In the genomic region with DNA sequence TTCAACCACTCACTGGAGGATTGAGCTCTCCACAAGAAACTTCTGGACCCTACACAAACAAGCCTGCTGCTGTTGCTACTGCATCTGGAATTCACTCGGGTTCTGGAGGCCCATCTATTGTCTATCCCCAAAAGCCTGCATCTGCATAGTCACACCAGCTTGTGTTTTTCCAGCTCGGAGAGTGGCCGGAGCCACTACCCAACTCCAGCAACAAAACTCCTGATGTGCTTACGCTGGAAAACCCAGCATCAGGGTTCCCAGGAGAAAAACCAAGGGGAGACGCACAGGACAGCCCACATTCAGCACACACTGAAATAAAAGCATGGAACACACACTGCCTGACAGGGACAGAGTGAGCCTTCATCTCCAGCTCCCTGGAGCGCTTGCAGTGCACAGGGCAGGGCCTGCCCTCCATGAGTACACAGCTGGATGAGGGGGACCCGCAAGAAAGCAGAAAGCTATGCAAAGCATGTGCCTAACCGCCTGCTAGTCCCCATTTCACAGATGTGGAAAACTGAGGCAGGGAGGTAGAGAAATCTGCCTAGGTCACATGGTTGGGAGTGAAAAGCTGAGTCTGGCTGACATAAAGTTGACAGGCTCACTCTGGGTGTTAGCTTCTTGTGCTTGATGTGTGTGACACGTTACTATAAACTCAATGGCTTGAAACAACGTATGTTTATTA, we compare ENCODE assay signal across 1 cellular context.
A peak's percentile ranks its signal among the peaks of the same experiment; 100 is the strongest.
TF ChIP-seq lines count a peak whose summit lies in the region.

No MANE protein-coding gene starts in this region.

TF ChIP-seq in H1, 55 proteins besides CTCF, POLR2A, EP300 and RAD21:
- TF ChIP-seq RXRA (IDR thresholded peaks at IDR 0.05; ENCODE audit: insufficient read depth, low read depth, low read length) (no peak), KDM1A (IDR thresholded peaks at IDR 0.05; ENCODE audit: borderline replicate concordance, low read length) (peak; percentile 70; the same call in 1 of the 2 replicates)
